In genomic region chr14:74326369-74327152, GRCh38 we compare ENCODE assay signal across 1 cellular context.
A peak's percentile ranks its signal among the peaks of the same experiment; 100 is the strongest.
TF ChIP-seq lines count a peak whose summit lies in the region.

No MANE protein-coding gene starts in this region.

TF ChIP-seq in WTC11, 78 proteins besides CTCF, POLR2A, EP300 and RAD21 (continued from another document and continues in another):
- TF ChIP-seq ZNF281 (CRISPR knock-in tag; IDR thresholded peaks at IDR 0.05) (peak; percentile 98), GRHL2 (CRISPR knock-in tag; IDR thresholded peaks at IDR 0.05; ENCODE audit: insufficient replicate concordance, severe bottlenecking) (no peak), ZNF232 (CRISPR knock-in tag; IDR thresholded peaks at IDR 0.05) (0 out of 2 replicates have a peak, but pooled peaks have one; percentile 51), AR (CRISPR knock-in tag; IDR thresholded peaks at IDR 0.05) (no peak), GABPB1 (CRISPR knock-in tag; IDR thresholded peaks at IDR 0.05) (no peak), CBFB (CRISPR knock-in tag; IDR thresholded peaks at IDR 0.05; ENCODE audit: low read depth) (peak; percentile 73; the same call in 1 of the 2 replicates), USF2 (CRISPR knock-in tag; IDR thresholded peaks at IDR 0.05) (0 out of 2 replicates have a peak, but pooled peaks have one; percentile 17), MLX (CRISPR knock-in tag; IDR thresholded peaks at IDR 0.05) (no peak), PRRX2 (CRISPR knock-in tag; IDR thresholded peaks at IDR 0.05) (no peak), E2F5 (CRISPR knock-in tag; IDR thresholded peaks at IDR 0.05) (no peak), CREM (CRISPR knock-in tag; IDR thresholded peaks at IDR 0.05) (peak; percentile 54; the same call in 1 of the 2 replicates), KAT7 (CRISPR knock-in tag; IDR thresholded peaks at IDR 0.05; ENCODE audit: borderline replicate concordance) (peak; percentile 38; the same call in 1 of the 2 replicates), ZNF532 (CRISPR knock-in tag; IDR thresholded peaks at IDR 0.05; ENCODE audit: borderline replicate concordance) (no peak), IRF2 (CRISPR knock-in tag; IDR thresholded peaks at IDR 0.05; ENCODE audit: borderline replicate concordance, low read depth) (no peak), TP53 (CRISPR knock-in tag; IDR thresholded peaks at IDR 0.05) (peak; percentile 71; the same call in 1 of the 2 replicates), SMAD3 (CRISPR knock-in tag; IDR thresholded peaks at IDR 0.05; ENCODE audit: borderline replicate concordance) (peak; percentile 69; the same call in 1 of the 2 replicates), ZNF396 (CRISPR knock-in tag; IDR thresholded peaks at IDR 0.05; ENCODE audit: borderline replicate concordance) (no peak), JAZF1 (CRISPR knock-in tag; IDR thresholded peaks at IDR 0.05) (no peak), ZBTB21 (CRISPR knock-in tag; IDR thresholded peaks at IDR 0.05; ENCODE audit: borderline replicate concordance) (peak; percentile 53; the same call in 1 of the 2 replicates), EMX1 (CRISPR knock-in tag; IDR thresholded peaks at IDR 0.05) (no peak), IRF1 (CRISPR knock-in tag; IDR thresholded peaks at IDR 0.05) (0 out of 2 replicates have a peak, but pooled peaks have one; percentile 25), SOX15 (CRISPR knock-in tag; IDR thresholded peaks at IDR 0.05) (no peak), ZNF423 (CRISPR knock-in tag; IDR thresholded peaks at IDR 0.05) (peak; percentile 95), ZNF671 (CRISPR knock-in tag; IDR thresholded peaks at IDR 0.05) (no peak), ZNF121 (CRISPR knock-in tag; IDR thresholded peaks at IDR 0.05) (no peak), ATF3 (CRISPR knock-in tag; conservative IDR thresholded peaks at IDR 0.05) (no peak), FOXP1 (CRISPR knock-in tag; IDR thresholded peaks at IDR 0.05; ENCODE audit: borderline replicate concordance) (no peak; the same call in 1 of the 2 replicates), USF1 (CRISPR knock-in tag; IDR thresholded peaks at IDR 0.05) (no peak; the same call in 1 of the 2 replicates), FOXP4 (CRISPR knock-in tag; IDR thresholded peaks at IDR 0.05) (peak; percentile 92; the same call in 1 of the 2 replicates), ZNF317 (CRISPR knock-in tag; IDR thresholded peaks at IDR 0.05; ENCODE audit: borderline replicate concordance, low read depth) (no peak), SP1 (CRISPR knock-in tag; conservative IDR thresholded peaks at IDR 0.05) (no peak; the same call in 1 of the 2 replicates), OVOL2 (CRISPR knock-in tag; IDR thresholded peaks at IDR 0.05; ENCODE audit: borderline replicate concordance) (no peak), MYBL2 (CRISPR knock-in tag; IDR thresholded peaks at IDR 0.05) (no peak), FOXJ3 (CRISPR knock-in tag; IDR thresholded peaks at IDR 0.05; ENCODE audit: borderline replicate concordance) (no peak), TCF7 (CRISPR knock-in tag; IDR thresholded peaks at IDR 0.05; ENCODE audit: low read depth) (no peak), GTF2I (CRISPR knock-in tag; conservative IDR thresholded peaks at IDR 0.05) (no peak), CREB1 (CRISPR knock-in tag; IDR thresholded peaks at IDR 0.05) (no peak), E2F1 (CRISPR knock-in tag; IDR thresholded peaks at IDR 0.05) (no peak), MXD4 (CRISPR knock-in tag; IDR thresholded peaks at IDR 0.05; ENCODE audit: borderline replicate concordance) (no peak), PREB (CRISPR knock-in tag; IDR thresholded peaks at IDR 0.05; ENCODE audit: borderline replicate concordance) (no peak)
